Comparison of ENCODE assay signal across 27 cellular contexts in the genomic region with DNA sequence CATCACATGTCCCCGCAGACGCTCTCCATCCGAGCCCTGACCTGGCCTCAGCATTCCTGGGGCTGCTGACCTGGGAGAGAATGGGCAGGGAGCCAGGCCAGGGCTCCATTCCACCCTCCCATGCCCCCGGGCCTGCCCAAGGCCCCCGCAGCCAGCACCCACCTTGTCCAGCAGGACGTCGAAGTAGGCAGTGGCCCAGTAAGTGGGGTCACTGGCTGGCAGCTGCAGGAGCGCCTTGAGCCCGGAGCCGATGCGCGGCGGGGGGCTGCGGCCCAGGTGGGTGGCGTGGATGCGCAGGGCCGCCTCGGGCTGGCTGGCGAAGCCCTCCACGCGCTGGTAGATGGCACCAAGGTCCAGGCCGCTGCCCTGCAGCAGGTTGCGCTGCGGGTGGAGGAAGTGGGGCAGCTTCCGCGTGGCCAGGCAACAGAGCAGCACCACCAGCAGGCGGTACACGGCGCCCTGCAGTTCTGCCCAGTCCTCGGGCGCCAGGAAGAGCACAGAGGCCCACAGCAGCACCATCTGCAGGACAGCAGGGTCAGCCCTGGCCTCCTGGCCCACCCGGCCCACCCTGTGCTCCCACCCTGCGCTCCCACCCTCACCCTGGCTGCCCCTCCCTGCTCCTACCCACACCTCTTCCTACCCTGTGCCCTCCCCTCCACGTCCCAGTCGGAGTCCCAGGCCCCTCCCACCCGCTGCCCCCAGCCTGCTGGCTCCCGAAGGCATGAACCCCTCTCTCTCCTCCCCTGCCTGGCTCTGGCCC. TPM values are rescaled to one million over a fixed set of nuclear protein-coding genes. Genes with fewer than 3 reads are reported as not detected.
"Had no signal": no experiment of that assay in that cellular context is flagged by ENCODE, and none has a peak within 500 bp of the region (broad histone marks: within the 10 kb centered on the region; RNA-seq: fewer than 3 reads in every experiment).

No MANE protein-coding gene starts in this region.

- H3K27me3 ChIP-seq: colonic mucosa, suprapubic skin, transverse colon, vagina had no signal

- H3K27ac ChIP-seq: colonic mucosa, foreskin keratinocyte, suprapubic skin, transverse colon, vagina had no signal

- H3K9me3 Mint-ChIP-seq: activated CD4-positive, alpha-beta T cell treated with anti-CD3 and anti-CD28 coated beads, Interleukin-2, amount 10 ng/mL, durations not matched to agents 24 days and 14 days; activated CD8-positive, alpha-beta T cell treated with anti-CD3 and anti-CD28 coated beads for 36 hours; activated T-helper 17 cell treated with anti-CD3 and anti-CD28 coated beads, Interleukin-2, amount 50 U/mL, for 72 hours; brain; mesothelial cell of epicardium; nephron; stimulated activated naive CD8-positive, alpha-beta T cell treated with anti-CD3 and anti-CD28 coated beads, Interleukin-15, amount 100 ng/mL, for 72 hours; T-cell had no signal

- H3K27me3 Mint-ChIP-seq: activated CD8-positive, alpha-beta T cell treated with anti-CD3 and anti-CD28 coated beads for 36 hours; activated T-helper 17 cell treated with anti-CD3 and anti-CD28 coated beads, Interleukin-2, amount 50 U/mL, for 72 hours; stimulated activated naive CD8-positive, alpha-beta T cell treated with anti-CD3 and anti-CD28 coated beads, Interleukin-15, amount 100 ng/mL, for 72 hours; T-cell had no signal

- H3K36me3 ChIP-seq: colonic mucosa, suprapubic skin, transverse colon, vagina had no signal

- DNase-seq: activated CD4-positive, alpha-beta T cell treated with anti-CD3 and anti-CD28 coated beads, Interleukin-2, amount 10 ng/mL, durations not matched to agents 24 days and 14 days; activated CD8-positive, alpha-beta T cell treated with anti-CD3 and anti-CD28 coated beads for 36 hours; activated naive CD4-positive, alpha-beta T cell; activated naive CD8-positive, alpha-beta T cell treated with anti-CD3 and anti-CD28 coated beads, Interleukin-2, amount 10 ng/mL, durations not matched to agents 7 days and 5 days; activated T-cell treated with anti-CD3 and anti-CD28 coated beads, Interleukin-2, amount 50 U/mL, for 1 hour; central memory CD4-positive, alpha-beta T cell; colonic mucosa; foreskin keratinocyte; hypothalamus; nucleus accumbens; retina; stimulated activated CD4-positive, alpha-beta T cell treated with anti-CD3 and anti-CD28 coated beads, Interleukin-15, amount 100 ng/mL, for 24 hours; stimulated activated CD4-positive, alpha-beta T cell treated with anti-CD3 and anti-CD28 coated beads, Interleukin-4, amount 100 ng/mL, for 1 hour; stimulated activated naive CD8-positive, alpha-beta T cell treated with anti-CD3 and anti-CD28 coated beads, Interleukin-15, amount 100 ng/mL, for 72 hours; T-cell; T-helper 9 cell; transverse colon had no signal

- ATAC-seq: activated CD8-positive, alpha-beta T cell treated with anti-CD3 and anti-CD28 coated beads for 36 hours; activated T-helper 17 cell treated with anti-CD3 and anti-CD28 coated beads, Interleukin-2, amount 50 U/mL, for 72 hours; foreskin keratinocyte; T-cell had no signal

- H3K27ac Mint-ChIP-seq: activated CD4-positive, alpha-beta T cell treated with anti-CD3 and anti-CD28 coated beads, Interleukin-2, amount 10 ng/mL, durations not matched to agents 24 days and 14 days; activated CD8-positive, alpha-beta T cell treated with anti-CD3 and anti-CD28 coated beads for 36 hours; activated naive CD8-positive, alpha-beta T cell treated with anti-CD3 and anti-CD28 coated beads, Interleukin-2, amount 10 ng/mL, durations not matched to agents 7 days and 5 days; activated T-helper 17 cell treated with anti-CD3 and anti-CD28 coated beads, Interleukin-2, amount 50 U/mL, for 72 hours; brain; mesothelial cell of epicardium; nephron; stimulated activated naive CD8-positive, alpha-beta T cell treated with anti-CD3 and anti-CD28 coated beads, Interleukin-15, amount 100 ng/mL, for 72 hours; T-cell had no signal

- H3K4me1 Mint-ChIP-seq: activated CD4-positive, alpha-beta T cell treated with anti-CD3 and anti-CD28 coated beads, Interleukin-2, amount 10 ng/mL, durations not matched to agents 24 days and 14 days; activated naive CD8-positive, alpha-beta T cell treated with anti-CD3 and anti-CD28 coated beads, Interleukin-2, amount 10 ng/mL, durations not matched to agents 7 days and 5 days; activated T-helper 17 cell treated with anti-CD3 and anti-CD28 coated beads, Interleukin-2, amount 50 U/mL, for 72 hours; brain; nephron; T-cell had no signal

- H3K36me3 Mint-ChIP-seq: activated naive CD8-positive, alpha-beta T cell treated with anti-CD3 and anti-CD28 coated beads, Interleukin-2, amount 10 ng/mL, durations not matched to agents 7 days and 5 days; brain; mesothelial cell of epicardium; T-cell had no signal

- H3K4me3 Mint-ChIP-seq: activated CD4-positive, alpha-beta T cell treated with anti-CD3 and anti-CD28 coated beads, Interleukin-2, amount 10 ng/mL, durations not matched to agents 24 days and 14 days; activated CD8-positive, alpha-beta T cell treated with anti-CD3 and anti-CD28 coated beads for 36 hours; activated naive CD8-positive, alpha-beta T cell treated with anti-CD3 and anti-CD28 coated beads, Interleukin-2, amount 10 ng/mL, durations not matched to agents 7 days and 5 days; activated T-helper 17 cell treated with anti-CD3 and anti-CD28 coated beads, Interleukin-2, amount 50 U/mL, for 72 hours; brain; mesothelial cell of epicardium; nephron; stimulated activated naive CD8-positive, alpha-beta T cell treated with anti-CD3 and anti-CD28 coated beads, Interleukin-15, amount 100 ng/mL, for 72 hours; T-cell had no signal

- H3K9me3 ChIP-seq: colonic mucosa, suprapubic skin, transverse colon, vagina had no signal

- H3K4me3 ChIP-seq: colonic mucosa, skin epidermis, suprapubic skin, transverse colon, vagina had no signal

- H3K4me1 ChIP-seq: foreskin keratinocyte had no signal

RNA-seq across cellular contexts. Expression of gene MAB21L4, which starts 7.6 kb away (rescaled TPM):
- total RNA-seq: activated CD4-positive, alpha-beta T cell treated with anti-CD3 and anti-CD28 coated beads, Interleukin-2, amount 10 ng/mL, durations not matched to agents 24 days and 14 days; activated CD8-positive, alpha-beta T cell treated with anti-CD3 and anti-CD28 coated beads for 36 hours; activated naive CD8-positive, alpha-beta T cell treated with anti-CD3 and anti-CD28 coated beads, Interleukin-2, amount 10 ng/mL, durations not matched to agents 7 days and 5 days; activated T-helper 17 cell treated with anti-CD3 and anti-CD28 coated beads, Interleukin-2, amount 50 U/mL, for 72 hours; fibroblast of lung; lung microvascular endothelial cell; T-cell had no signal
- polyA plus RNA-seq: fibroblast of lung had no signal

RNA-seq across cellular contexts. Expression of gene CROCC2, which starts 17.8 kb away (rescaled TPM):
- total RNA-seq: activated CD4-positive, alpha-beta T cell treated with anti-CD3 and anti-CD28 coated beads, Interleukin-2, amount 10 ng/mL, durations not matched to agents 24 days and 14 days; activated CD8-positive, alpha-beta T cell treated with anti-CD3 and anti-CD28 coated beads for 36 hours; activated naive CD8-positive, alpha-beta T cell treated with anti-CD3 and anti-CD28 coated beads, Interleukin-2, amount 10 ng/mL, durations not matched to agents 7 days and 5 days; activated T-helper 17 cell treated with anti-CD3 and anti-CD28 coated beads, Interleukin-2, amount 50 U/mL, for 72 hours; epithelial cell of proximal tubule; foreskin keratinocyte; lung microvascular endothelial cell; suprapubic skin; T-cell; transverse colon had no signal
- polyA plus RNA-seq: foreskin keratinocyte had no signal

RNA-seq across cellular contexts. Expression of gene AGXT, which starts 19.7 kb away (rescaled TPM):
- total RNA-seq: activated CD4-positive, alpha-beta T cell treated with anti-CD3 and anti-CD28 coated beads, Interleukin-2, amount 10 ng/mL, durations not matched to agents 24 days and 14 days; activated CD8-positive, alpha-beta T cell treated with anti-CD3 and anti-CD28 coated beads for 36 hours; activated naive CD8-positive, alpha-beta T cell treated with anti-CD3 and anti-CD28 coated beads, Interleukin-2, amount 10 ng/mL, durations not matched to agents 7 days and 5 days; activated T-helper 17 cell treated with anti-CD3 and anti-CD28 coated beads, Interleukin-2, amount 50 U/mL, for 72 hours; epithelial cell of proximal tubule; fibroblast of lung; foreskin keratinocyte; lung microvascular endothelial cell; mesothelial cell of epicardium; vagina had no signal
- polyA plus RNA-seq: fibroblast of lung, foreskin keratinocyte had no signal
